In genomic region chr6:72776456-72776855, GRCh38 we compare ENCODE assay signal across 15 cellular contexts.
DNase-seq lines count a peak whose midpoint lies in the region; ATAC-seq and TF ChIP-seq lines count a peak whose summit lies in the region.
"Had no signal": no experiment of that assay in that cellular context is flagged by ENCODE, and none has a peak within 500 bp of the region (broad histone marks: within the 10 kb centered on the region; RNA-seq: fewer than 3 reads in every experiment).

No MANE protein-coding gene starts in this region.

- intact Hi-C loops in A673 (cut with micrococcal nuclease; ENCODE audit: unreplicated experiment): no loop called here

- no peaks in the 10 kb centered on the region for H3K27me3 ChIP-seq in A673 (replicated peaks; ENCODE audit: insufficient read depth, low read depth, low read length, poor library complexity)
- H3K27me3 ChIP-seq: BE2C had no signal

- no peak for ATAC-seq in HG03565 (IDR thresholded peaks at IDR 0.05; ENCODE audit: unreplicated experiment)
- no peak for ATAC-seq in stimulated activated naive CD8-positive, alpha-beta T cell treated with anti-CD3 and anti-CD28 coated beads, Interleukin-15, Interleukin-2, amounts not matched to agents 100 U/mL and 50 U/mL, for 24 hours
- ATAC-seq: HepG2 had no signal

- H3K36me3 ChIP-seq in A673 (ENCODE audit: insufficient read depth, low read length, poor library complexity, severe bottlenecking) (no peaks in the 10 kb centered on the region), HEK293 (ENCODE audit: control insufficient read depth in 2 of 2, insufficient read depth in 1 of 2, low read length in 2 of 2) (no peaks in the 10 kb centered on the region)
- H3K36me3 ChIP-seq: BE2C had no signal

- CTCF ChIA-PET in A673 (lab: Charles Lee): no interaction called here
- CTCF ChIA-PET in HEK293 (lab: Yijun Ruan, JAX): no interaction called here

- no peak overlapping the region for H3K27ac ChIP-seq in A673 (ENCODE audit: low read depth, low read length, poor library complexity, severe bottlenecking)
- H3K27ac ChIP-seq in HEK293 (ENCODE audit: extremely low read depth, low read depth, low read length): no peak overlapping the region
- H3K27ac ChIP-seq: C4-2B had no signal

- H3K4me3 ChIP-seq in A673 (ENCODE audit: low read depth, low read length, poor library complexity, severe bottlenecking) (no peak overlapping the region), HEK293 (ENCODE audit: low read depth, low read length) (no peak overlapping the region)

- peaks cover 5% of the 10 kb centered on the region for H3K4me1 ChIP-seq in A673 (ENCODE audit: insufficient read depth, low read length, poor library complexity, severe bottlenecking)
- H3K4me1 ChIP-seq in HEK293 (ENCODE audit: control insufficient read depth, insufficient read depth, low read length): no peaks in the 10 kb centered on the region

- DNase-seq in A673 (ENCODE audit: low spot score) (peak; percentile 45), NCI-H446 (lab: John Stamatoyannopoulos, UW) (peak; percentile 9 to 41), left kidney (ENCODE audit: low read depth, low spot score) (peak; percentile 21), NCI-H2029 (lab: John Stamatoyannopoulos, UW) (no peak)
- no peak for DNase-seq in stimulated activated naive CD8-positive, alpha-beta T cell treated with anti-CD3 and anti-CD28 coated beads, Interleukin-15, Interleukin-2, amounts not matched to agents 100 U/mL and 50 U/mL, for 24 hours
- DNase-seq: BE2C; CD4-positive, alpha-beta memory T cell; DND-41; GDM1; GOT3; H9 had no signal

- TF ChIP-seq CTCF in A673 (conservative IDR thresholded peaks at IDR 0.05; ENCODE audit: low read depth, low read length): no peak
- TF ChIP-seq CTCF in HEK293 (tag by site-specific recombination; IDR thresholded peaks at IDR 0.05): no peak

- H3K9me3 ChIP-seq in A673 (ENCODE audit: low read depth, low read length, poor library complexity, severe bottlenecking): no peaks in the 10 kb centered on the region
- H3K9me3 ChIP-seq in HEK293 (ENCODE audit: control insufficient read depth, insufficient read depth, low read depth, low read length): no peaks in the 10 kb centered on the region

- POLR2A ChIA-PET in A673 (lab: Charles Lee; ENCODE audit: low non-redundant PET): no interaction called here
- POLR2A ChIA-PET in HEK293 (lab: Yijun Ruan, JAX): no interaction called here

- no TSS peak for BruUV-seq in A673 (replicated peaks; lab: Mats Ljungman, UMichigan)

TF ChIP-seq in HEK293, 187 proteins besides CTCF, POLR2A, EP300 and RAD21:
- no peak for TF ChIP-seq MYNN (tag by site-specific recombination; IDR thresholded peaks at IDR 0.05; ENCODE audit: borderline replicate concordance)
- no peak for TF ChIP-seq ZSCAN5A (tag by site-specific recombination; IDR thresholded peaks at IDR 0.05)
- no peak for TF ChIP-seq ZNF501 (tag by site-specific recombination; IDR thresholded peaks at IDR 0.05)
- TF ChIP-seq OSR2 (tag by site-specific recombination; IDR thresholded peaks at IDR 0.05): peak; percentile 31; the same call in 1 of the 2 replicates
- no peak for TF ChIP-seq REST (tag by site-specific recombination; IDR thresholded peaks at IDR 0.05)
- TF ChIP-seq ZNF423 (tag by site-specific recombination; IDR thresholded peaks at IDR 0.05): no peak
- TF ChIP-seq ZNF677 (tag by site-specific recombination; IDR thresholded peaks at IDR 0.05): no peak
- TF ChIP-seq ZNF416 (tag by site-specific recombination; IDR thresholded peaks at IDR 0.05): no peak
- TF ChIP-seq SP2 (tag by site-specific recombination; IDR thresholded peaks at IDR 0.05): no peak
- 0 out of 2 replicates have a peak, but pooled peaks have one; percentile 42 for TF ChIP-seq PRDM6 (tag by site-specific recombination; IDR thresholded peaks at IDR 0.05)
- TF ChIP-seq GFI1B (tag by site-specific recombination; IDR thresholded peaks at IDR 0.05): no peak
- no peak for TF ChIP-seq HIC1 (tag by site-specific recombination; IDR thresholded peaks at IDR 0.05)
- TF ChIP-seq ZNF157 (tag by site-specific recombination; IDR thresholded peaks at IDR 0.05): no peak
- no peak for TF ChIP-seq ELK4 (IDR thresholded peaks at IDR 0.05; ENCODE audit: borderline replicate concordance, low read depth, low read length)
- TF ChIP-seq ZNF391 (tag by site-specific recombination; IDR thresholded peaks at IDR 0.05; ENCODE audit: borderline replicate concordance, low read depth): no peak
- TF ChIP-seq RBAK (tag by site-specific recombination; IDR thresholded peaks at IDR 0.05): no peak

Comparison
In these comparisons a context has a peak if more than half of its experiments do, and no peak if none do; other contexts are left out.
1. DNase-seq: peak in A673 (single experiment), NCI-H446 (2 of 2) and left kidney (single experiment); none in NCI-H2029 (single experiment) and stimulated activated naive CD8-positive, alpha-beta T cell treated with anti-CD3 and anti-CD28 coated beads, Interleukin-15, Interleukin-2, amounts not matched to agents 100 U/mL and 50 U/mL, for 24 hours (single experiment).